ENCODE assay signal across 1 cellular context in the genomic region with DNA sequence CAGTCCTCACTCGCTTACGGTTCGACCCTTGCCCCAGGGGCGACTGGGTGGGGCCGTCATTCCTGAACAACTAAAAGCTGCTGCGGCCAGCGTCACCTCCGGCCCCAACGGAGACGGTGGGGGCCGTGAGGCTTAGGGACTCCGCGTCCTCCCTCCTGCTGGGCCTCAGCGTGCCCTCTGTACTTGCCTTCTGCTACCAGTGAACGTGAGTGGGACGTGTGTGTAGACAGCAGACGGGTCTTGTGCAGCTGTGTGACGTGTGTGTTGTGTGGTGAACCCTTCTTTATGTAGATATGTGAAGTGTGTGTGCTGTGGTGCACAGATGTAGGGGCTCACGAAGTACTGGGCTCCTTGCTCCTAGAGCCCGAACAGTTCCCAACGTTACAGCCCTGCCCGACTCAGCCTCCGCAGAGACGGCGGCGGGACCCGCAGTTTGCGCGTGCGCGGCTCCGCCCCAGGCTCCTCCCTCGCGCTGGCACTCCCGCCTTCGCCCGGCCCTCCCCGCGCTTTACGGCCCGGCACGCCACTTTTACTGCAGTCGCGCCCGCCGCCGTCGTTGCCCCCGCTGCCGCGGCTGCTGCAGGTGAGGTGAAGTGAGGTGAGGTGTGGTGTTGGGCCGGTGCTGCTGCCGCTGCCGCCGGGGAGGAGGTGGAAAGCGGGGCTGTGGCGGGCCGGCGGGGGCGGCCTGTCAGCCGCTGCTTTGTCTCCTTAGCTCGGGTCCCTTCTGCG.
TF ChIP-seq lines count a peak whose summit lies in the region.

A gene (plus strand): TSS at position 535 of the 729 bp plus-strand sequence. CDS start 235 bp downstream, outside the sequence.

TF ChIP-seq in GM12878, 131 proteins besides CTCF, POLR2A, EP300 and RAD21 (continued from another document and continues in another):
- TF ChIP-seq BHLHE40 (IDR thresholded peaks at IDR 0.05; ENCODE audit: borderline replicate concordance in 1 of 2, low read depth in 2 of 2, low read length in 1 of 2) = peak; percentile 13 to 80; a peak in 3 of 4 replicates
- TF ChIP-seq, protein P1, sequence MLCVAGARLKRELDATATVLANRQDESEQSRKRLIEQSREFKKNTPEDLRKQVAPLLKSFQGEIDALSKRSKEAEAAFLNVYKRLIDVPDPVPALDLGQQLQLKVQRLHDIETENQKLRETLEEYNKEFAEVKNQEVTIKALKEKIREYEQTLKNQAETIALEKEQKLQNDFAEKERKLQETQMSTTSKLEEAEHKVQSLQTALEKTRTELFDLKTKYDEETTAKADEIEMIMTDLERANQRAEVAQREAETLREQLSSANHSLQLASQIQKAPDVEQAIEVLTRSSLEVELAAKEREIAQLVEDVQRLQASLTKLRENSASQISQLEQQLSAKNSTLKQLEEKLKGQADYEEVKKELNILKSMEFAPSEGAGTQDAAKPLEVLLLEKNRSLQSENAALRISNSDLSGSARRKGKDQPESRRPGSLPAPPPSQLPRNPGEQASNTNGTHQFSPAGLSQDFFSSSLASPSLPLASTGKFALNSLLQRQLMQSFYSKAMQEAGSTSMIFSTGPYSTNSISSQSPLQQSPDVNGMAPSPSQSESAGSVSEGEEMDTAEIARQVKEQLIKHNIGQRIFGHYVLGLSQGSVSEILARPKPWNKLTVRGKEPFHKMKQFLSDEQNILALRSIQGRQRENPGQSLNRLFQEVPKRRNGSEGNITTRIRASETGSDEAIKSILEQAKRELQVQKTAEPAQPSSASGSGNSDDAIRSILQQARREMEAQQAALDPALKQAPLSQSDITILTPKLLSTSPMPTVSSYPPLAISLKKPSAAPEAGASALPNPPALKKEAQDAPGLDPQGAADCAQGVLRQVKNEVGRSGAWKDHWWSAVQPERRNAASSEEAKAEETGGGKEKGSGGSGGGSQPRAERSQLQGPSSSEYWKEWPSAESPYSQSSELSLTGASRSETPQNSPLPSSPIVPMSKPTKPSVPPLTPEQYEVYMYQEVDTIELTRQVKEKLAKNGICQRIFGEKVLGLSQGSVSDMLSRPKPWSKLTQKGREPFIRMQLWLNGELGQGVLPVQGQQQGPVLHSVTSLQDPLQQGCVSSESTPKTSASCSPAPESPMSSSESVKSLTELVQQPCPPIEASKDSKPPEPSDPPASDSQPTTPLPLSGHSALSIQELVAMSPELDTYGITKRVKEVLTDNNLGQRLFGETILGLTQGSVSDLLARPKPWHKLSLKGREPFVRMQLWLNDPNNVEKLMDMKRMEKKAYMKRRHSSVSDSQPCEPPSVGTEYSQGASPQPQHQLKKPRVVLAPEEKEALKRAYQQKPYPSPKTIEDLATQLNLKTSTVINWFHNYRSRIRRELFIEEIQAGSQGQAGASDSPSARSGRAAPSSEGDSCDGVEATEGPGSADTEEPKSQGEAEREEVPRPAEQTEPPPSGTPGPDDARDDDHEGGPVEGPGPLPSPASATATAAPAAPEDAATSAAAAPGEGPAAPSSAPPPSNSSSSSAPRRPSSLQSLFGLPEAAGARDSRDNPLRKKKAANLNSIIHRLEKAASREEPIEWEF (IDR thresholded peaks at IDR 0.05; ENCODE audit: insufficient replicate concordance, low read depth, low read length) = no peak
- TF ChIP-seq, protein P2, sequence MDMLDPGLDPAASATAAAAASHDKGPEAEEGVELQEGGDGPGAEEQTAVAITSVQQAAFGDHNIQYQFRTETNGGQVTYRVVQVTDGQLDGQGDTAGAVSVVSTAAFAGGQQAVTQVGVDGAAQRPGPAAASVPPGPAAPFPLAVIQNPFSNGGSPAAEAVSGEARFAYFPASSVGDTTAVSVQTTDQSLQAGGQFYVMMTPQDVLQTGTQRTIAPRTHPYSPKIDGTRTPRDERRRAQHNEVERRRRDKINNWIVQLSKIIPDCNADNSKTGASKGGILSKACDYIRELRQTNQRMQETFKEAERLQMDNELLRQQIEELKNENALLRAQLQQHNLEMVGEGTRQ (IDR thresholded peaks at IDR 0.05; ENCODE audit: borderline replicate concordance, low read depth, low read length) = no peak
- no peak for TF ChIP-seq MTA2 (IDR thresholded peaks at IDR 0.05; ENCODE audit: low read depth)
- TF ChIP-seq, protein P3, sequence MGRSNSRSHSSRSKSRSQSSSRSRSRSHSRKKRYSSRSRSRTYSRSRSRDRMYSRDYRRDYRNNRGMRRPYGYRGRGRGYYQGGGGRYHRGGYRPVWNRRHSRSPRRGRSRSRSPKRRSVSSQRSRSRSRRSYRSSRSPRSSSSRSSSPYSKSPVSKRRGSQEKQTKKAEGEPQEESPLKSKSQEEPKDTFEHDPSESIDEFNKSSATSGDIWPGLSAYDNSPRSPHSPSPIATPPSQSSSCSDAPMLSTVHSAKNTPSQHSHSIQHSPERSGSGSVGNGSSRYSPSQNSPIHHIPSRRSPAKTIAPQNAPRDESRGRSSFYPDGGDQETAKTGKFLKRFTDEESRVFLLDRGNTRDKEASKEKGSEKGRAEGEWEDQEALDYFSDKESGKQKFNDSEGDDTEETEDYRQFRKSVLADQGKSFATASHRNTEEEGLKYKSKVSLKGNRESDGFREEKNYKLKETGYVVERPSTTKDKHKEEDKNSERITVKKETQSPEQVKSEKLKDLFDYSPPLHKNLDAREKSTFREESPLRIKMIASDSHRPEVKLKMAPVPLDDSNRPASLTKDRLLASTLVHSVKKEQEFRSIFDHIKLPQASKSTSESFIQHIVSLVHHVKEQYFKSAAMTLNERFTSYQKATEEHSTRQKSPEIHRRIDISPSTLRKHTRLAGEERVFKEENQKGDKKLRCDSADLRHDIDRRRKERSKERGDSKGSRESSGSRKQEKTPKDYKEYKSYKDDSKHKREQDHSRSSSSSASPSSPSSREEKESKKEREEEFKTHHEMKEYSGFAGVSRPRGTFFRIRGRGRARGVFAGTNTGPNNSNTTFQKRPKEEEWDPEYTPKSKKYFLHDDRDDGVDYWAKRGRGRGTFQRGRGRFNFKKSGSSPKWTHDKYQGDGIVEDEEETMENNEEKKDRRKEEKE (IDR thresholded peaks at IDR 0.05) = no peak
- TF ChIP-seq STAT1 (conservative IDR thresholded peaks at IDR 0.05) = peak; percentile 75; the same call in 1 of the 2 replicates
- no peak for TF ChIP-seq FOXM1 (IDR thresholded peaks at IDR 0.05; ENCODE audit: low read depth, low read length)
- TF ChIP-seq SRF (IDR thresholded peaks at IDR 0.05; ENCODE audit: low read depth in 2 of 2, low read length in 2 of 2) = 0 out of 4 replicates have a peak, but pooled peaks of 1 of the 2 experiments have one; percentile 7
- no peak for TF ChIP-seq SREBF2 (IDR thresholded peaks at IDR 0.05; ENCODE audit: low read length)
- TF ChIP-seq, protein P4, sequence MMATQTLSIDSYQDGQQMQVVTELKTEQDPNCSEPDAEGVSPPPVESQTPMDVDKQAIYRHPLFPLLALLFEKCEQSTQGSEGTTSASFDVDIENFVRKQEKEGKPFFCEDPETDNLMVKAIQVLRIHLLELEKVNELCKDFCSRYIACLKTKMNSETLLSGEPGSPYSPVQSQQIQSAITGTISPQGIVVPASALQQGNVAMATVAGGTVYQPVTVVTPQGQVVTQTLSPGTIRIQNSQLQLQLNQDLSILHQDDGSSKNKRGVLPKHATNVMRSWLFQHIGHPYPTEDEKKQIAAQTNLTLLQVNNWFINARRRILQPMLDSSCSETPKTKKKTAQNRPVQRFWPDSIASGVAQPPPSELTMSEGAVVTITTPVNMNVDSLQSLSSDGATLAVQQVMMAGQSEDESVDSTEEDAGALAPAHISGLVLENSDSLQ (IDR thresholded peaks at IDR 0.05) = no peak
- 0 out of 2 replicates have a peak, but pooled peaks have one; percentile 33 for TF ChIP-seq LARP7 (IDR thresholded peaks at IDR 0.05)
- TF ChIP-seq NRF1 (conservative IDR thresholded peaks at IDR 0.05; ENCODE audit: low read depth, low read length) = peak; percentile 64
- no peak for TF ChIP-seq NFYA (IDR thresholded peaks at IDR 0.05; ENCODE audit: borderline replicate concordance, low read depth, low read length)
- 0 out of 3 replicates have a peak, but pooled peaks of 1 of the 2 experiments have one; percentile 5 for TF ChIP-seq EGR1 (IDR thresholded peaks at IDR 0.05; ENCODE audit: borderline replicate concordance in 1 of 2, low read depth in 2 of 2, low read length in 2 of 2)
- TF ChIP-seq, protein P5, sequence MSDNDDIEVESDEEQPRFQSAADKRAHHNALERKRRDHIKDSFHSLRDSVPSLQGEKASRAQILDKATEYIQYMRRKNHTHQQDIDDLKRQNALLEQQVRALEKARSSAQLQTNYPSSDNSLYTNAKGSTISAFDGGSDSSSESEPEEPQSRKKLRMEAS (IDR thresholded peaks at IDR 0.05; ENCODE audit: low read depth, low read length) = peak; percentile 20
- TF ChIP-seq CREB1 (IDR thresholded peaks at IDR 0.05; ENCODE audit: low read depth) = peak; percentile 72; the same call in 1 of the 2 replicates
- TF ChIP-seq, protein P6, sequence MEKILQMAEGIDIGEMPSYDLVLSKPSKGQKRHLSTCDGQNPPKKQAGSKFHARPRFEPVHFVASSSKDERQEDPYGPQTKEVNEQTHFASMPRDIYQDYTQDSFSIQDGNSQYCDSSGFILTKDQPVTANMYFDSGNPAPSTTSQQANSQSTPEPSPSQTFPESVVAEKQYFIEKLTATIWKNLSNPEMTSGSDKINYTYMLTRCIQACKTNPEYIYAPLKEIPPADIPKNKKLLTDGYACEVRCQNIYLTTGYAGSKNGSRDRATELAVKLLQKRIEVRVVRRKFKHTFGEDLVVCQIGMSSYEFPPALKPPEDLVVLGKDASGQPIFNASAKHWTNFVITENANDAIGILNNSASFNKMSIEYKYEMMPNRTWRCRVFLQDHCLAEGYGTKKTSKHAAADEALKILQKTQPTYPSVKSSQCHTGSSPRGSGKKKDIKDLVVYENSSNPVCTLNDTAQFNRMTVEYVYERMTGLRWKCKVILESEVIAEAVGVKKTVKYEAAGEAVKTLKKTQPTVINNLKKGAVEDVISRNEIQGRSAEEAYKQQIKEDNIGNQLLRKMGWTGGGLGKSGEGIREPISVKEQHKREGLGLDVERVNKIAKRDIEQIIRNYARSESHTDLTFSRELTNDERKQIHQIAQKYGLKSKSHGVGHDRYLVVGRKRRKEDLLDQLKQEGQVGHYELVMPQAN (conservative IDR thresholded peaks at IDR 0.05) = peak; percentile 65
- peak; percentile 43; the same call in 1 of the 2 replicates for TF ChIP-seq POLR2AphosphoS5 (IDR thresholded peaks at IDR 0.05; ENCODE audit: low read length)
- TF ChIP-seq RELA (IDR thresholded peaks at IDR 0.05; ENCODE audit: borderline replicate concordance, partially characterized antibody) = peak; percentile 54
- TF ChIP-seq CBX3 (IDR thresholded peaks at IDR 0.05; ENCODE audit: borderline replicate concordance, low read depth) = no peak
- TF ChIP-seq BMI1 (IDR thresholded peaks at IDR 0.05; ENCODE audit: borderline replicate concordance) = no peak
- peak; percentile 22 for TF ChIP-seq GATAD2B (conservative IDR thresholded peaks at IDR 0.05; ENCODE audit: low read depth)
- peak; percentile 68; the same call in 1 of the 2 replicates for TF ChIP-seq POLR2AphosphoS2 (IDR thresholded peaks at IDR 0.05; ENCODE audit: low read depth, low read length)
- TF ChIP-seq, protein P7, sequence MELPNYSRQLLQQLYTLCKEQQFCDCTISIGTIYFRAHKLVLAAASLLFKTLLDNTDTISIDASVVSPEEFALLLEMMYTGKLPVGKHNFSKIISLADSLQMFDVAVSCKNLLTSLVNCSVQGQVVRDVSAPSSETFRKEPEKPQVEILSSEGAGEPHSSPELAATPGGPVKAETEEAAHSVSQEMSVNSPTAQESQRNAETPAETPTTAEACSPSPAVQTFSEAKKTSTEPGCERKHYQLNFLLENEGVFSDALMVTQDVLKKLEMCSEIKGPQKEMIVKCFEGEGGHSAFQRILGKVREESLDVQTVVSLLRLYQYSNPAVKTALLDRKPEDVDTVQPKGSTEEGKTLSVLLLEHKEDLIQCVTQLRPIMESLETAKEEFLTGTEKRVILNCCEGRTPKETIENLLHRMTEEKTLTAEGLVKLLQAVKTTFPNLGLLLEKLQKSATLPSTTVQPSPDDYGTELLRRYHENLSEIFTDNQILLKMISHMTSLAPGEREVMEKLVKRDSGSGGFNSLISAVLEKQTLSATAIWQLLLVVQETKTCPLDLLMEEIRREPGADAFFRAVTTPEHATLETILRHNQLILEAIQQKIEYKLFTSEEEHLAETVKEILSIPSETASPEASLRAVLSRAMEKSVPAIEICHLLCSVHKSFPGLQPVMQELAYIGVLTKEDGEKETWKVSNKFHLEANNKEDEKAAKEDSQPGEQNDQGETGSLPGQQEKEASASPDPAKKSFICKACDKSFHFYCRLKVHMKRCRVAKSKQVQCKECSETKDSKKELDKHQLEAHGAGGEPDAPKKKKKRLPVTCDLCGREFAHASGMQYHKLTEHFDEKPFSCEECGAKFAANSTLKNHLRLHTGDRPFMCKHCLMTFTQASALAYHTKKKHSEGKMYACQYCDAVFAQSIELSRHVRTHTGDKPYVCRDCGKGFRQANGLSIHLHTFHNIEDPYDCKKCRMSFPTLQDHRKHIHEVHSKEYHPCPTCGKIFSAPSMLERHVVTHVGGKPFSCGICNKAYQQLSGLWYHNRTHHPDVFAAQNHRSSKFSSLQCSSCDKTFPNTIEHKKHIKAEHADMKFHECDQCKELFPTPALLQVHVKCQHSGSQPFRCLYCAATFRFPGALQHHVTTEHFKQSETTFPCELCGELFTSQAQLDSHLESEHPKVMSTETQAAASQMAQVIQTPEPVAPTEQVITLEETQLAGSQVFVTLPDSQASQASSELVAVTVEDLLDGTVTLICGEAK (IDR thresholded peaks at IDR 0.05; ENCODE audit: borderline replicate concordance) = no peak
- peak; percentile 29 for TF ChIP-seq KLF5 (IDR thresholded peaks at IDR 0.05; ENCODE audit: partially characterized antibody)
- TF ChIP-seq TCF7 (IDR thresholded peaks at IDR 0.05; ENCODE audit: borderline replicate concordance) = no peak
- peak; percentile 68; the same call in 1 of the 2 replicates for TF ChIP-seq TAF1 (IDR thresholded peaks at IDR 0.05; ENCODE audit: borderline replicate concordance, low read depth, low read length)
- TF ChIP-seq CHD1 (IDR thresholded peaks at IDR 0.05; ENCODE audit: low read depth, low read length) = no peak
- no peak for TF ChIP-seq JUNB (IDR thresholded peaks at IDR 0.05)
- TF ChIP-seq BACH1 (IDR thresholded peaks at IDR 0.05; ENCODE audit: borderline replicate concordance) = no peak
- TF ChIP-seq, protein P8, sequence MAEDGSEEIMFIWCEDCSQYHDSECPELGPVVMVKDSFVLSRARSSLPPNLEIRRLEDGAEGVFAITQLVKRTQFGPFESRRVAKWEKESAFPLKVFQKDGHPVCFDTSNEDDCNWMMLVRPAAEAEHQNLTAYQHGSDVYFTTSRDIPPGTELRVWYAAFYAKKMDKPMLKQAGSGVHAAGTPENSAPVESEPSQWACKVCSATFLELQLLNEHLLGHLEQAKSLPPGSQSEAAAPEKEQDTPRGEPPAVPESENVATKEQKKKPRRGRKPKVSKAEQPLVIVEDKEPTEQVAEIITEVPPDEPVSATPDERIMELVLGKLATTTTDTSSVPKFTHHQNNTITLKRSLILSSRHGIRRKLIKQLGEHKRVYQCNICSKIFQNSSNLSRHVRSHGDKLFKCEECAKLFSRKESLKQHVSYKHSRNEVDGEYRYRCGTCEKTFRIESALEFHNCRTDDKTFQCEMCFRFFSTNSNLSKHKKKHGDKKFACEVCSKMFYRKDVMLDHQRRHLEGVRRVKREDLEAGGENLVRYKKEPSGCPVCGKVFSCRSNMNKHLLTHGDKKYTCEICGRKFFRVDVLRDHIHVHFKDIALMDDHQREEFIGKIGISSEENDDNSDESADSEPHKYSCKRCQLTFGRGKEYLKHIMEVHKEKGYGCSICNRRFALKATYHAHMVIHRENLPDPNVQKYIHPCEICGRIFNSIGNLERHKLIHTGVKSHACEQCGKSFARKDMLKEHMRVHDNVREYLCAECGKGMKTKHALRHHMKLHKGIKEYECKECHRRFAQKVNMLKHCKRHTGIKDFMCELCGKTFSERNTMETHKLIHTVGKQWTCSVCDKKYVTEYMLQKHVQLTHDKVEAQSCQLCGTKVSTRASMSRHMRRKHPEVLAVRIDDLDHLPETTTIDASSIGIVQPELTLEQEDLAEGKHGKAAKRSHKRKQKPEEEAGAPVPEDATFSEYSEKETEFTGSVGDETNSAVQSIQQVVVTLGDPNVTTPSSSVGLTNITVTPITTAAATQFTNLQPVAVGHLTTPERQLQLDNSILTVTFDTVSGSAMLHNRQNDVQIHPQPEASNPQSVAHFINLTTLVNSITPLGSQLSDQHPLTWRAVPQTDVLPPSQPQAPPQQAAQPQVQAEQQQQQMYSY (CRISPR knock-in tag; IDR thresholded peaks at IDR 0.05) = no peak
- TF ChIP-seq IKZF1 (conservative IDR thresholded peaks at IDR 0.05) = peak; percentile 51
- TF ChIP-seq BRCA1 (IDR thresholded peaks at IDR 0.05; ENCODE audit: low read depth, low read length) = no peak
